1 cellular context compared by ENCODE assay signal in the genomic region with DNA sequence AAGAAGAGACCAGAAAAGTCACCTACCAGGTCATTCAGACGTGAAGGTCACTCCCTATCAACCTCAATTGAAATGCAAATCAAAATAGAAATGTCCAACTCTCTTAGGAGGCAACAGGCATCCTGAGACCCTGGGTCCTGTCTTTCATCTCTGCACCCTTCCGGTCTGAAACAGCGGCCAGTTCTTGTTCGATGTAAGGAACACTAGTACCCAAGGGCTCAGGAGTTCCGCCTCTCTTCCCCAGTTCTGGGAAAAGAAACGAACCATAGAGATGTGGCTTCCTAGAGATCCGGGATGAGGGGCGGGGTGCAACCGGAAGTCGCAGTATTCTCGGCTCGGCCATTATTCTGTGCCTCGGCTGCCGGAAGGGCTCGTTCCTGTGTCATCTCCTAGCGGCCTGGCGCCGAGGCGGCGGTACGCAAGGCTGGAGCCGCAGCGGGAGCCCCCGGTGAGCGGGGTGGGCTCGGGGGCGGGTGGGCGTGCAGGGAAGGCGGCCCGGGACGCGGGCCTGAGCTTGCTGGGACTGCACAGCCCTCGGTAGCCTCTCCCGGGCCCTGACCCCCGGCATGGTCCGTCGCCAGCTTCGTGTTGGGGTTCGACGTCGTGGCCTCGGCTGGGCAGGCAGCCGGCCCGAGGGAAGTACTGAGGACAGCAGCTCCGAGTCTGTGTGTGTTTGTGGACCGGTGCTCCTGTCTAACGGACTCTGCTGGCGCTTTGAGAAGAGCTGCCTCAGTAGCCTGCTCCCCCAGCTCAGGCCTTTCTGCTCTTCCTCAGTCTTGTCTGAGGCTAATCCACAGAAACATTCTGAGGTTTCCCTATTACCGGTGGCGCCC.
TF ChIP-seq lines count a peak whose summit lies in the region.

A gene (plus strand): TSS at position 341 of the 833 bp plus-strand sequence. CDS start 4,119 bp downstream, outside the sequence.

TF ChIP-seq in K562, 482 proteins besides CTCF, POLR2A, EP300 and RAD21 (continued from another document and continues in another):
- TF ChIP-seq, protein P1, sequence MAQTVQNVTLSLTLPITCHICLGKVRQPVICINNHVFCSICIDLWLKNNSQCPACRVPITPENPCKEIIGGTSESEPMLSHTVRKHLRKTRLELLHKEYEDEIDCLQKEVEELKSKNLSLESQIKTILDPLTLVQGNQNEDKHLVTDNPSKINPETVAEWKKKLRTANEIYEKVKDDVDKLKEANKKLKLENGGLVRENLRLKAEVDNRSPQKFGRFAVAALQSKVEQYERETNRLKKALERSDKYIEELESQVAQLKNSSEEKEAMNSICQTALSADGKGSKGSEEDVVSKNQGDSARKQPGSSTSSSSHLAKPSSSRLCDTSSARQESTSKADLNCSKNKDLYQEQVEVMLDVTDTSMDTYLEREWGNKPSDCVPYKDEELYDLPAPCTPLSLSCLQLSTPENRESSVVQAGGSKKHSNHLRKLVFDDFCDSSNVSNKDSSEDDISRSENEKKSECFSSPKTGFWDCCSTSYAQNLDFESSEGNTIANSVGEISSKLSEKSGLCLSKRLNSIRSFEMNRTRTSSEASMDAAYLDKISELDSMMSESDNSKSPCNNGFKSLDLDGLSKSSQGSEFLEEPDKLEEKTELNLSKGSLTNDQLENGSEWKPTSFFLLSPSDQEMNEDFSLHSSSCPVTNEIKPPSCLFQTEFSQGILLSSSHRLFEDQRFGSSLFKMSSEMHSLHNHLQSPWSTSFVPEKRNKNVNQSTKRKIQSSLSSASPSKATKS (CRISPR knock-in tag; IDR thresholded peaks at IDR 0.05) = no peak
- TF ChIP-seq PCBP1 (IDR thresholded peaks at IDR 0.05; ENCODE audit: low read depth, low read length, poor library complexity, severe bottlenecking) (no peak), ELF2 (CRISPR knock-in tag; IDR thresholded peaks at IDR 0.05) (peak; percentile 83), TFAM (CRISPR knock-in tag; conservative IDR thresholded peaks at IDR 0.05) (no peak), MCM5 (IDR thresholded peaks at IDR 0.05; ENCODE audit: low read depth) (no peak), XRCC3 (IDR thresholded peaks at IDR 0.05) (no peak), ETV1 (tag; conservative IDR thresholded peaks at IDR 0.05; ENCODE audit: low read depth) (peak; percentile 95), KLF10 (CRISPR knock-in tag; IDR thresholded peaks at IDR 0.05) (no peak), FOS (IDR thresholded peaks at IDR 0.05; ENCODE audit: extremely low read depth, insufficient read length) (no peak)
- TF ChIP-seq, protein P2, sequence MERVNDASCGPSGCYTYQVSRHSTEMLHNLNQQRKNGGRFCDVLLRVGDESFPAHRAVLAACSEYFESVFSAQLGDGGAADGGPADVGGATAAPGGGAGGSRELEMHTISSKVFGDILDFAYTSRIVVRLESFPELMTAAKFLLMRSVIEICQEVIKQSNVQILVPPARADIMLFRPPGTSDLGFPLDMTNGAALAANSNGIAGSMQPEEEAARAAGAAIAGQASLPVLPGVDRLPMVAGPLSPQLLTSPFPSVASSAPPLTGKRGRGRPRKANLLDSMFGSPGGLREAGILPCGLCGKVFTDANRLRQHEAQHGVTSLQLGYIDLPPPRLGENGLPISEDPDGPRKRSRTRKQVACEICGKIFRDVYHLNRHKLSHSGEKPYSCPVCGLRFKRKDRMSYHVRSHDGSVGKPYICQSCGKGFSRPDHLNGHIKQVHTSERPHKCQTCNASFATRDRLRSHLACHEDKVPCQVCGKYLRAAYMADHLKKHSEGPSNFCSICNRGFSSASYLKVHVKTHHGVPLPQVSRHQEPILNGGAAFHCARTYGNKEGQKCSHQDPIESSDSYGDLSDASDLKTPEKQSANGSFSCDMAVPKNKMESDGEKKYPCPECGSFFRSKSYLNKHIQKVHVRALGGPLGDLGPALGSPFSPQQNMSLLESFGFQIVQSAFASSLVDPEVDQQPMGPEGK (CRISPR knock-in tag; IDR thresholded peaks at IDR 0.05; ENCODE audit: borderline replicate concordance) = no peak
- TF ChIP-seq, protein P3, sequence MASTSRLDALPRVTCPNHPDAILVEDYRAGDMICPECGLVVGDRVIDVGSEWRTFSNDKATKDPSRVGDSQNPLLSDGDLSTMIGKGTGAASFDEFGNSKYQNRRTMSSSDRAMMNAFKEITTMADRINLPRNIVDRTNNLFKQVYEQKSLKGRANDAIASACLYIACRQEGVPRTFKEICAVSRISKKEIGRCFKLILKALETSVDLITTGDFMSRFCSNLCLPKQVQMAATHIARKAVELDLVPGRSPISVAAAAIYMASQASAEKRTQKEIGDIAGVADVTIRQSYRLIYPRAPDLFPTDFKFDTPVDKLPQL (IDR thresholded peaks at IDR 0.05; ENCODE audit: extremely low read depth, insufficient read length) = no peak
- TF ChIP-seq, protein P4, sequence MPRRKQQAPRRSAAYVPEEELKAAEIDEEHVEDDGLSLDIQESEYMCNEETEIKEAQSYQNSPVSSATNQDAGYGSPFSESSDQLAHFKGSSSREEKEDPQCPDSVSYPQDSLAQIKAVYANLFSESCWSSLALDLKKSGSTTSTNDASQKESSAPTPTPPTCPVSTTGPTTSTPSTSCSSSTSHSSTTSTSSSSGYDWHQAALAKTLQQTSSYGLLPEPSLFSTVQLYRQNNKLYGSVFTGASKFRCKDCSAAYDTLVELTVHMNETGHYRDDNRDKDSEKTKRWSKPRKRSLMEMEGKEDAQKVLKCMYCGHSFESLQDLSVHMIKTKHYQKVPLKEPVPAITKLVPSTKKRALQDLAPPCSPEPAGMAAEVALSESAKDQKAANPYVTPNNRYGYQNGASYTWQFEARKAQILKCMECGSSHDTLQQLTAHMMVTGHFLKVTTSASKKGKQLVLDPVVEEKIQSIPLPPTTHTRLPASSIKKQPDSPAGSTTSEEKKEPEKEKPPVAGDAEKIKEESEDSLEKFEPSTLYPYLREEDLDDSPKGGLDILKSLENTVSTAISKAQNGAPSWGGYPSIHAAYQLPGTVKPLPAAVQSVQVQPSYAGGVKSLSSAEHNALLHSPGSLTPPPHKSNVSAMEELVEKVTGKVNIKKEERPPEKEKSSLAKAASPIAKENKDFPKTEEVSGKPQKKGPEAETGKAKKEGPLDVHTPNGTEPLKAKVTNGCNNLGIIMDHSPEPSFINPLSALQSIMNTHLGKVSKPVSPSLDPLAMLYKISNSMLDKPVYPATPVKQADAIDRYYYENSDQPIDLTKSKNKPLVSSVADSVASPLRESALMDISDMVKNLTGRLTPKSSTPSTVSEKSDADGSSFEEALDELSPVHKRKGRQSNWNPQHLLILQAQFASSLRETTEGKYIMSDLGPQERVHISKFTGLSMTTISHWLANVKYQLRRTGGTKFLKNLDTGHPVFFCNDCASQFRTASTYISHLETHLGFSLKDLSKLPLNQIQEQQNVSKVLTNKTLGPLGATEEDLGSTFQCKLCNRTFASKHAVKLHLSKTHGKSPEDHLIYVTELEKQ (CRISPR knock-in tag; IDR thresholded peaks at IDR 0.05) = no peak
- TF ChIP-seq, protein P5, sequence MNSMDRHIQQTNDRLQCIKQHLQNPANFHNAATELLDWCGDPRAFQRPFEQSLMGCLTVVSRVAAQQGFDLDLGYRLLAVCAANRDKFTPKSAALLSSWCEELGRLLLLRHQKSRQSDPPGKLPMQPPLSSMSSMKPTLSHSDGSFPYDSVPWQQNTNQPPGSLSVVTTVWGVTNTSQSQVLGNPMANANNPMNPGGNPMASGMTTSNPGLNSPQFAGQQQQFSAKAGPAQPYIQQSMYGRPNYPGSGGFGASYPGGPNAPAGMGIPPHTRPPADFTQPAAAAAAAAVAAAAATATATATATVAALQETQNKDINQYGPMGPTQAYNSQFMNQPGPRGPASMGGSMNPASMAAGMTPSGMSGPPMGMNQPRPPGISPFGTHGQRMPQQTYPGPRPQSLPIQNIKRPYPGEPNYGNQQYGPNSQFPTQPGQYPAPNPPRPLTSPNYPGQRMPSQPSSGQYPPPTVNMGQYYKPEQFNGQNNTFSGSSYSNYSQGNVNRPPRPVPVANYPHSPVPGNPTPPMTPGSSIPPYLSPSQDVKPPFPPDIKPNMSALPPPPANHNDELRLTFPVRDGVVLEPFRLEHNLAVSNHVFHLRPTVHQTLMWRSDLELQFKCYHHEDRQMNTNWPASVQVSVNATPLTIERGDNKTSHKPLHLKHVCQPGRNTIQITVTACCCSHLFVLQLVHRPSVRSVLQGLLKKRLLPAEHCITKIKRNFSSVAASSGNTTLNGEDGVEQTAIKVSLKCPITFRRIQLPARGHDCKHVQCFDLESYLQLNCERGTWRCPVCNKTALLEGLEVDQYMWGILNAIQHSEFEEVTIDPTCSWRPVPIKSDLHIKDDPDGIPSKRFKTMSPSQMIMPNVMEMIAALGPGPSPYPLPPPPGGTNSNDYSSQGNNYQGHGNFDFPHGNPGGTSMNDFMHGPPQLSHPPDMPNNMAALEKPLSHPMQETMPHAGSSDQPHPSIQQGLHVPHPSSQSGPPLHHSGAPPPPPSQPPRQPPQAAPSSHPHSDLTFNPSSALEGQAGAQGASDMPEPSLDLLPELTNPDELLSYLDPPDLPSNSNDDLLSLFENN (IDR thresholded peaks at IDR 0.05; ENCODE audit: low read depth in 2 of 2, low read length in 2 of 2) = no peak
- TF ChIP-seq, protein P6, sequence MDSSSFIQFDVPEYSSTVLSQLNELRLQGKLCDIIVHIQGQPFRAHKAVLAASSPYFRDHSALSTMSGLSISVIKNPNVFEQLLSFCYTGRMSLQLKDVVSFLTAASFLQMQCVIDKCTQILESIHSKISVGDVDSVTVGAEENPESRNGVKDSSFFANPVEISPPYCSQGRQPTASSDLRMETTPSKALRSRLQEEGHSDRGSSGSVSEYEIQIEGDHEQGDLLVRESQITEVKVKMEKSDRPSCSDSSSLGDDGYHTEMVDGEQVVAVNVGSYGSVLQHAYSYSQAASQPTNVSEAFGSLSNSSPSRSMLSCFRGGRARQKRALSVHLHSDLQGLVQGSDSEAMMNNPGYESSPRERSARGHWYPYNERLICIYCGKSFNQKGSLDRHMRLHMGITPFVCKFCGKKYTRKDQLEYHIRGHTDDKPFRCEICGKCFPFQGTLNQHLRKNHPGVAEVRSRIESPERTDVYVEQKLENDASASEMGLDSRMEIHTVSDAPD (CRISPR knock-in tag; IDR thresholded peaks at IDR 0.05) = no peak
- TF ChIP-seq, protein P7, sequence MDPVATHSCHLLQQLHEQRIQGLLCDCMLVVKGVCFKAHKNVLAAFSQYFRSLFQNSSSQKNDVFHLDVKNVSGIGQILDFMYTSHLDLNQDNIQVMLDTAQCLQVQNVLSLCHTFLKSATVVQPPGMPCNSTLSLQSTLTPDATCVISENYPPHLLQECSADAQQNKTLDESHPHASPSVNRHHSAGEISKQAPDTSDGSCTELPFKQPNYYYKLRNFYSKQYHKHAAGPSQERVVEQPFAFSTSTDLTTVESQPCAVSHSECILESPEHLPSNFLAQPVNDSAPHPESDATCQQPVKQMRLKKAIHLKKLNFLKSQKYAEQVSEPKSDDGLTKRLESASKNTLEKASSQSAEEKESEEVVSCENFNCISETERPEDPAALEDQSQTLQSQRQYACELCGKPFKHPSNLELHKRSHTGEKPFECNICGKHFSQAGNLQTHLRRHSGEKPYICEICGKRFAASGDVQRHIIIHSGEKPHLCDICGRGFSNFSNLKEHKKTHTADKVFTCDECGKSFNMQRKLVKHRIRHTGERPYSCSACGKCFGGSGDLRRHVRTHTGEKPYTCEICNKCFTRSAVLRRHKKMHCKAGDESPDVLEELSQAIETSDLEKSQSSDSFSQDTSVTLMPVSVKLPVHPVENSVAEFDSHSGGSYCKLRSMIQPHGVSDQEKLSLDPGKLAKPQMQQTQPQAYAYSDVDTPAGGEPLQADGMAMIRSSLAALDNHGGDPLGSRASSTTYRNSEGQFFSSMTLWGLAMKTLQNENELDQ (CRISPR knock-in tag; IDR thresholded peaks at IDR 0.05; ENCODE audit: borderline replicate concordance) = 0 out of 2 replicates have a peak, but pooled peaks have one; percentile 40
- TF ChIP-seq, protein P8, sequence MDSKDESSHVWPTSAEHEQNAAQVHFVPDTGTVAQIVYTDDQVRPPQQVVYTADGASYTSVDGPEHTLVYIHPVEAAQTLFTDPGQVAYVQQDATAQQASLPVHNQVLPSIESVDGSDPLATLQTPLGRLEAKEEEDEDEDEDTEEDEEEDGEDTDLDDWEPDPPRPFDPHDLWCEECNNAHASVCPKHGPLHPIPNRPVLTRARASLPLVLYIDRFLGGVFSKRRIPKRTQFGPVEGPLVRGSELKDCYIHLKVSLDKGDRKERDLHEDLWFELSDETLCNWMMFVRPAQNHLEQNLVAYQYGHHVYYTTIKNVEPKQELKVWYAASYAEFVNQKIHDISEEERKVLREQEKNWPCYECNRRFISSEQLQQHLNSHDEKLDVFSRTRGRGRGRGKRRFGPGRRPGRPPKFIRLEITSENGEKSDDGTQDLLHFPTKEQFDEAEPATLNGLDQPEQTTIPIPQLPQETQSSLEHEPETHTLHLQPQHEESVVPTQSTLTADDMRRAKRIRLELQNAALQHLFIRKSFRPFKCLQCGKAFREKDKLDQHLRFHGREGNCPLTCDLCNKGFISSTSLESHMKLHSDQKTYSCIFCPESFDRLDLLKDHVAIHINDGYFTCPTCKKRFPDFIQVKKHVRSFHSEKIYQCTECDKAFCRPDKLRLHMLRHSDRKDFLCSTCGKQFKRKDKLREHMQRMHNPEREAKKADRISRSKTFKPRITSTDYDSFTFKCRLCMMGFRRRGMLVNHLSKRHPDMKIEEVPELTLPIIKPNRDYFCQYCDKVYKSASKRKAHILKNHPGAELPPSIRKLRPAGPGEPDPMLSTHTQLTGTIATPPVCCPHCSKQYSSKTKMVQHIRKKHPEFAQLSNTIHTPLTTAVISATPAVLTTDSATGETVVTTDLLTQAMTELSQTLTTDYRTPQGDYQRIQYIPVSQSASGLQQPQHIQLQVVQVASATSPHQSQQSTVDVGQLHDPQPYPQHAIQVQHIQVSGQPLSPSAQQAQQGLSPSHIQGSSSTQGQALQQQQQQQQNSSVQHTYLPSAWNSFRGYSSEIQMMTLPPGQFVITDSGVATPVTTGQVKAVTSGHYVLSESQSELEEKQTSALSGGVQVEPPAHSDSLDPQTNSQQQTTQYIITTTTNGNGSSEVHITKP (IDR thresholded peaks at IDR 0.05; ENCODE audit: partially characterized antibody) = no peak
- TF ChIP-seq, protein P9, sequence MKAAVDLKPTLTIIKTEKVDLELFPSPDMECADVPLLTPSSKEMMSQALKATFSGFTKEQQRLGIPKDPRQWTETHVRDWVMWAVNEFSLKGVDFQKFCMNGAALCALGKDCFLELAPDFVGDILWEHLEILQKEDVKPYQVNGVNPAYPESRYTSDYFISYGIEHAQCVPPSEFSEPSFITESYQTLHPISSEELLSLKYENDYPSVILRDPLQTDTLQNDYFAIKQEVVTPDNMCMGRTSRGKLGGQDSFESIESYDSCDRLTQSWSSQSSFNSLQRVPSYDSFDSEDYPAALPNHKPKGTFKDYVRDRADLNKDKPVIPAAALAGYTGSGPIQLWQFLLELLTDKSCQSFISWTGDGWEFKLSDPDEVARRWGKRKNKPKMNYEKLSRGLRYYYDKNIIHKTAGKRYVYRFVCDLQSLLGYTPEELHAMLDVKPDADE (conservative IDR thresholded peaks at IDR 0.05; ENCODE audit: control insufficient read depth, low read depth, low read length) = peak; percentile 83
- TF ChIP-seq, protein P10, sequence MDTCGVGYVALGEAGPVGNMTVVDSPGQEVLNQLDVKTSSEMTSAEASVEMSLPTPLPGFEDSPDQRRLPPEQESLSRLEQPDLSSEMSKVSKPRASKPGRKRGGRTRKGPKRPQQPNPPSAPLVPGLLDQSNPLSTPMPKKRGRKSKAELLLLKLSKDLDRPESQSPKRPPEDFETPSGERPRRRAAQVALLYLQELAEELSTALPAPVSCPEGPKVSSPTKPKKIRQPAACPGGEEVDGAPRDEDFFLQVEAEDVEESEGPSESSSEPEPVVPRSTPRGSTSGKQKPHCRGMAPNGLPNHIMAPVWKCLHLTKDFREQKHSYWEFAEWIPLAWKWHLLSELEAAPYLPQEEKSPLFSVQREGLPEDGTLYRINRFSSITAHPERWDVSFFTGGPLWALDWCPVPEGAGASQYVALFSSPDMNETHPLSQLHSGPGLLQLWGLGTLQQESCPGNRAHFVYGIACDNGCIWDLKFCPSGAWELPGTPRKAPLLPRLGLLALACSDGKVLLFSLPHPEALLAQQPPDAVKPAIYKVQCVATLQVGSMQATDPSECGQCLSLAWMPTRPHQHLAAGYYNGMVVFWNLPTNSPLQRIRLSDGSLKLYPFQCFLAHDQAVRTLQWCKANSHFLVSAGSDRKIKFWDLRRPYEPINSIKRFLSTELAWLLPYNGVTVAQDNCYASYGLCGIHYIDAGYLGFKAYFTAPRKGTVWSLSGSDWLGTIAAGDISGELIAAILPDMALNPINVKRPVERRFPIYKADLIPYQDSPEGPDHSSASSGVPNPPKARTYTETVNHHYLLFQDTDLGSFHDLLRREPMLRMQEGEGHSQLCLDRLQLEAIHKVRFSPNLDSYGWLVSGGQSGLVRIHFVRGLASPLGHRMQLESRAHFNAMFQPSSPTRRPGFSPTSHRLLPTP (IDR thresholded peaks at IDR 0.05; ENCODE audit: borderline replicate concordance, extremely low read depth, insufficient read length) = no peak
